In the genomic region with DNA sequence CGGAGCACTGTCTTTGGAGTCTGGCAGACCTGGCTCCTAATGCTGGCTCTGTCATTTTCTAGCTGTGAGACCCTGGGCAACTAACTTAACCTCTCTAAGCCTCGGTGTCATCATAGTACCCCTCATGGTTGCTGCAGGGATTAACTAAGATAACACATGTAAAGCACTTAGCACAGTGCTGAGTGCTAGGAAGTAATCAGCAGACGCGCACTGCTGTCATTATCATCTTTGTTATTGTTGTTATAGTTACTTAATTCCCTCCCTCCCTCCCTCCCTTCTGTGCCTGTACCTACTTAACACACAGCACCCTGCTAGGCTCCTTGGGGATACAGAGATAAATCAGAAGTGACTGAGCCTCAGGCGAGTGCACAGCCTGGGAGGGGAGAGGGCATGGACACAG, we compare ENCODE assay signal across 18 cellular contexts.
A peak's percentile ranks its signal among the peaks of the same experiment; 100 is the strongest.
DNase-seq lines count a peak whose midpoint lies in the region; ATAC-seq and TF ChIP-seq lines count a peak whose summit lies in the region.
"Had no signal": no experiment of that assay in that cellular context is flagged by ENCODE, and none has a peak within 500 bp of the region (broad histone marks: within the 10 kb centered on the region; RNA-seq: fewer than 3 reads in every experiment).

No MANE protein-coding gene starts in this region.

- no peaks in the 10 kb centered on the region for H3K79me2 ChIP-seq in osteoblast (ENCODE audit: insufficient read depth, low read length)

- no peaks in the 10 kb centered on the region for H3K36me3 Mint-ChIP-seq in activated CD8-positive, alpha-beta memory T cell treated with anti-CD3 and anti-CD28 coated beads, Interleukin-2, amount 10 ng/mL, durations not matched to agents 7 days and 5 days
- H3K36me3 Mint-ChIP-seq: CD8-positive, alpha-beta T cell had no signal

- no peaks in the 10 kb centered on the region for H3K9me3 Mint-ChIP-seq in activated CD8-positive, alpha-beta memory T cell treated with anti-CD3 and anti-CD28 coated beads, Interleukin-2, amount 10 ng/mL, durations not matched to agents 7 days and 5 days (ENCODE audit: low read depth)
- H3K9me3 Mint-ChIP-seq: CD8-positive, alpha-beta T cell had no signal

- no peak for TF ChIP-seq CTCF in heart left ventricle (IDR thresholded peaks at IDR 0.05)
- TF ChIP-seq CTCF in osteoblast (IDR thresholded peaks at IDR 0.05; ENCODE audit: extremely low read depth, low read depth, low read length): no peak
- no peak for TF ChIP-seq CTCF in vagina (IDR thresholded peaks at IDR 0.05)

- H3K4me3 ChIP-seq in heart left ventricle: no peak overlapping the region
- no peak overlapping the region for H3K4me3 ChIP-seq in osteoblast (ENCODE audit: insufficient read depth, low read length)
- H3K4me3 ChIP-seq in vagina: no peak overlapping the region
- H3K4me3 ChIP-seq: BLaER1 treated with 17β-estradiol and CSF1 and Interleukin-3, amounts not matched to agents 10 nM and 100 nM had no signal

- H3K27me3 ChIP-seq in heart left ventricle (no peaks in the 10 kb centered on the region), osteoblast (ENCODE audit: insufficient read depth, low read length) (no peaks in the 10 kb centered on the region), vagina (no peaks in the 10 kb centered on the region)
- H3K27me3 ChIP-seq: BLaER1 treated with 17β-estradiol and CSF1 and Interleukin-3, amounts not matched to agents 10 nM and 100 nM had no signal

- TF ChIP-seq POLR2A in heart left ventricle (IDR thresholded peaks at IDR 0.05) (no peak), vagina (IDR thresholded peaks at IDR 0.05) (no peak)

- H3K4me3 Mint-ChIP-seq in activated CD8-positive, alpha-beta memory T cell treated with anti-CD3 and anti-CD28 coated beads, Interleukin-2, amount 10 ng/mL, durations not matched to agents 7 days and 5 days: no peak overlapping the region
- H3K4me3 Mint-ChIP-seq: CD8-positive, alpha-beta T cell had no signal

- H3K4me1 Mint-ChIP-seq in activated CD8-positive, alpha-beta memory T cell treated with anti-CD3 and anti-CD28 coated beads, Interleukin-2, amount 10 ng/mL, durations not matched to agents 7 days and 5 days: peaks cover 10% of the 10 kb centered on the region

- intact Hi-C loops in heart left ventricle (cut with DNase I) (loop anchor here in 6 of 10 donors (5.0 to 10.0 kb wide), 5 partner anchors 99 to 811 kb away; no protein-coding TSS in a partner anchor), vagina (cut with DNase I) (loop anchor here (10.0 kb wide), 1 partner anchor 571 kb away; no protein-coding TSS in a partner anchor)

- H3K9me3 ChIP-seq in heart left ventricle: no peaks in the 10 kb centered on the region
- no peaks in the 10 kb centered on the region for H3K9me3 ChIP-seq in osteoblast (ENCODE audit: low read depth, low read length)
- no peaks in the 10 kb centered on the region for H3K9me3 ChIP-seq in vagina
- H3K9me3 ChIP-seq: BLaER1 treated with 17β-estradiol and CSF1 and Interleukin-3, amounts not matched to agents 10 nM and 100 nM; SK-N-SH had no signal

- ATAC-seq in activated CD8-positive, alpha-beta memory T cell treated with anti-CD3 and anti-CD28 coated beads, Interleukin-2, amount 10 ng/mL, durations not matched to agents 7 days and 5 days: no peak
- peak in 3 of 4 donors; percentile 22 to 41 (median 28) for ATAC-seq in heart left ventricle
- ATAC-seq in HG03565 (IDR thresholded peaks at IDR 0.05; ENCODE audit: unreplicated experiment): no peak
- ATAC-seq: CD8-positive, alpha-beta T cell had no signal

- no peak overlapping the region for H3K27ac ChIP-seq in heart left ventricle
- H3K27ac ChIP-seq in osteoblast (ENCODE audit: low read depth, low read length): no peak overlapping the region
- no peak overlapping the region for H3K27ac ChIP-seq in vagina
- H3K27ac ChIP-seq: BLaER1 treated with 17β-estradiol and CSF1 and Interleukin-3, amounts not matched to agents 10 nM and 100 nM had no signal

- H3K4me1 ChIP-seq in heart left ventricle: peaks cover 8 to 66% (median 36%) of the 10 kb centered on the region in 12 donors
- no peaks in the 10 kb centered on the region for H3K4me1 ChIP-seq in osteoblast (ENCODE audit: insufficient read depth, low read length)
- peaks cover 30% of the 10 kb centered on the region for H3K4me1 ChIP-seq in vagina

- H2AFZ ChIP-seq in osteoblast (ENCODE audit: low read length): no peak overlapping the region

- H4K20me1 ChIP-seq in osteoblast (ENCODE audit: insufficient read depth, low read length): peaks cover 9% of the 10 kb centered on the region

- WGBS in heart left ventricle, 4 donors: 54 to 65% (median 60%) methylated on average over 5 of the region's 5 CpGs

- DNase-seq in activated CD8-positive, alpha-beta memory T cell treated with anti-CD3 and anti-CD28 coated beads, Interleukin-2, amount 10 ng/mL, durations not matched to agents 7 days and 5 days: peak; percentile 27
- no peak for DNase-seq in activated CD8-positive, alpha-beta memory T cell treated with anti-CD3 and anti-CD28 coated beads, Interleukin-2, amount 50 U/mL, for 4 hours
- DNase-seq in NCI-H524 treated with DMSO at 0.1 percent for 48 hours (lab: John Stamatoyannopoulos, UW) (peak; percentile 9), heart left ventricle (peak in 2 of 5 donors; percentile 9 to 17), osteoblast (ENCODE audit: insufficient read length, low spot score, missing footprints) (peak; percentile 27), vagina (ENCODE audit: extremely low spot score in 2 of 2) (no peak), DMS79 (lab: John Stamatoyannopoulos, UW) (no peak)
- DNase-seq: Calu3, MM.1S, NCI-H1092, NCI-H2081, NCI-H510A treated with DMSO at 0.1 percent for 48 hours, OCI-M1, SHP77 treated with DMSO at 0.1 percent for 48 hours had no signal

- CTCF ChIA-PET in activated CD8-positive, alpha-beta memory T cell treated with anti-CD3 and anti-CD28 coated beads, Interleukin-2, amount 10 ng/mL, durations not matched to agents 7 days and 5 days (lab: Charles Lee): no interaction called here

- H3K36me3 ChIP-seq in heart left ventricle: peaks cover 0 to 3% (median 0%) of the 10 kb centered on the region in 9 donors
- H3K36me3 ChIP-seq in osteoblast (ENCODE audit: insufficient read depth, low read length): no peaks in the 10 kb centered on the region
- H3K36me3 ChIP-seq in vagina: no peaks in the 10 kb centered on the region
- H3K36me3 ChIP-seq: BLaER1 treated with 17β-estradiol and CSF1 and Interleukin-3, amounts not matched to agents 10 nM and 100 nM had no signal

- H3K27ac Mint-ChIP-seq in activated CD8-positive, alpha-beta memory T cell treated with anti-CD3 and anti-CD28 coated beads, Interleukin-2, amount 10 ng/mL, durations not matched to agents 7 days and 5 days: no peak overlapping the region
- H3K27ac Mint-ChIP-seq: CD8-positive, alpha-beta T cell had no signal

- no peaks in the 10 kb centered on the region for H3K27me3 Mint-ChIP-seq in activated CD8-positive, alpha-beta memory T cell treated with anti-CD3 and anti-CD28 coated beads, Interleukin-2, amount 10 ng/mL, durations not matched to agents 7 days and 5 days

- H3K4me2 ChIP-seq in osteoblast (ENCODE audit: insufficient read depth, low read length): no peak overlapping the region
- H3K4me2 ChIP-seq: BLaER1 treated with 17β-estradiol and CSF1 and Interleukin-3, amounts not matched to agents 10 nM and 100 nM; SK-N-SH had no signal

Comparison
In these comparisons a context has a peak if more than half of its experiments do, and no peak if none do; other contexts are left out.
1. DNase-seq: peak in activated CD8-positive, alpha-beta memory T cell treated with anti-CD3 and anti-CD28 coated beads, Interleukin-2, amount 10 ng/mL, durations not matched to agents 7 days and 5 days (single experiment), NCI-H524 treated with DMSO at 0.1 percent for 48 hours (single experiment) and osteoblast (single experiment); none in activated CD8-positive, alpha-beta memory T cell treated with anti-CD3 and anti-CD28 coated beads, Interleukin-2, amount 50 U/mL, for 4 hours (single experiment), vagina (0 of 2) and DMS79 (single experiment).
2. ATAC-seq: peak in heart left ventricle (3 of 4); none in activated CD8-positive, alpha-beta memory T cell treated with anti-CD3 and anti-CD28 coated beads, Interleukin-2, amount 10 ng/mL, durations not matched to agents 7 days and 5 days (single experiment) and HG03565 (single experiment).